16 cellular contexts compared by ENCODE assay signal in genomic region chr21:45460611-45461368, GRCh38. TPM values are rescaled to one million over a fixed set of nuclear protein-coding genes. Genes with fewer than 3 reads are reported as not detected.
DNase-seq lines count a peak whose midpoint lies in the region; ATAC-seq and TF ChIP-seq lines count a peak whose summit lies in the region.
"Had no signal": no experiment of that assay in that cellular context is flagged by ENCODE, and none has a peak within 500 bp of the region (broad histone marks: within the 10 kb centered on the region; RNA-seq: fewer than 3 reads in every experiment).

No MANE protein-coding gene starts in this region.

- no peaks in the 10 kb centered on the region for H4K20me1 ChIP-seq in osteoblast (ENCODE audit: insufficient read depth, low read length)

- BruUV-seq in Panc1 (replicated peaks; lab: Mats Ljungman, UMichigan): no TSS peak

- H3K9ac ChIP-seq in endodermal cell (ENCODE audit: extremely low read depth, low read length, poor library complexity, severe bottlenecking): no peak overlapping the region

- no peak overlapping the region for H3K4me3 Mint-ChIP-seq in endodermal cell
- H3K4me3 Mint-ChIP-seq in stimulated activated naive B cell treated with anti-CD40 and anti-IgM and Interleukin-4, amounts not matched to agents 10 μg/mL and 1 μg/mL and 100 μg/mL, for 72 hours: no peak overlapping the region
- H3K4me3 Mint-ChIP-seq: dendritic cell treated with granulocyte-macrophage colony-stimulating factor and Interleukin-4, amounts not matched to agents 40 ng/mL and 50 ng/mL, for 4 days had no signal

- H2AFZ ChIP-seq in osteoblast (ENCODE audit: low read length): no peak overlapping the region

- H3K4me2 ChIP-seq in osteoblast (ENCODE audit: insufficient read depth, low read length): peak overlapping the region; percentile 18

- H3K36me3 Mint-ChIP-seq in endodermal cell (ENCODE audit: low read depth): peaks cover 41% of the 10 kb centered on the region
- peaks cover 0 to 3% of the 10 kb centered on the region in 2 donors for H3K36me3 Mint-ChIP-seq in stimulated activated naive B cell treated with anti-CD40 and anti-IgM and Interleukin-4, amounts not matched to agents 10 μg/mL and 1 μg/mL and 100 μg/mL, for 72 hours

- H3K4me3 ChIP-seq in Panc1 (ENCODE audit: low read depth in 2 of 2, low read length in 2 of 2) (no peak overlapping the region), endodermal cell (ENCODE audit: low read length) (peak overlapping the region; percentile 54), osteoblast (ENCODE audit: insufficient read depth, low read length) (no peak overlapping the region)
- no peak overlapping the region for H3K4me3 ChIP-seq in effector memory CD4-positive, alpha-beta T cell (ENCODE audit: insufficient read depth, low read depth, low read length, poor library complexity, severe bottlenecking)
- H3K4me3 ChIP-seq: spleen had no signal

- peak; percentile 24; the same call in 1 of the 2 replicates for ATAC-seq in Panc1
- no peak for ATAC-seq in GM18511 (IDR thresholded peaks at IDR 0.05; ENCODE audit: unreplicated experiment)
- no peak for ATAC-seq in stimulated activated naive B cell treated with anti-CD40 and anti-IgM and Interleukin-4, amounts not matched to agents 10 μg/mL and 1 μg/mL and 100 μg/mL, for 72 hours (replicated peaks)

- H3K9me3 ChIP-seq in Panc1 (ENCODE audit: control insufficient read depth, insufficient read depth, low read depth, low read length): no peaks in the 10 kb centered on the region
- peaks cover 35% of the 10 kb centered on the region for H3K9me3 ChIP-seq in endodermal cell (ENCODE audit: control insufficient read depth, low read length)
- H3K9me3 ChIP-seq in osteoblast (ENCODE audit: low read depth, low read length): no peaks in the 10 kb centered on the region
- H3K9me3 ChIP-seq in effector memory CD4-positive, alpha-beta T cell (ENCODE audit: control insufficient read depth, low read length): no peaks in the 10 kb centered on the region

- H3K4me1 ChIP-seq in Panc1 (ENCODE audit: control insufficient read depth, insufficient read depth, low read length) (peaks cover 89% of the 10 kb centered on the region), endodermal cell (ENCODE audit: control insufficient read depth, insufficient read depth, low read length) (no peaks in the 10 kb centered on the region), osteoblast (ENCODE audit: insufficient read depth, low read length) (peaks cover 17% of the 10 kb centered on the region)
- H3K4me1 ChIP-seq in effector memory CD4-positive, alpha-beta T cell (ENCODE audit: control insufficient read depth, insufficient read depth, low read length, poor library complexity, severe bottlenecking): no peaks in the 10 kb centered on the region

- H3K36me3 ChIP-seq in Panc1 (ENCODE audit: control insufficient read depth, insufficient read depth, low read length) (no peaks in the 10 kb centered on the region), endodermal cell (ENCODE audit: control insufficient read depth, insufficient read depth, low read length) (peaks cover 47% of the 10 kb centered on the region), osteoblast (ENCODE audit: insufficient read depth, low read length) (no peaks in the 10 kb centered on the region)
- no peaks in the 10 kb centered on the region for H3K36me3 ChIP-seq in effector memory CD4-positive, alpha-beta T cell (ENCODE audit: control insufficient read depth, insufficient read depth, low read length)
- H3K36me3 ChIP-seq: spleen had no signal

- no peaks in the 10 kb centered on the region for H3K79me2 ChIP-seq in osteoblast (ENCODE audit: insufficient read depth, low read length)

- 97 to 98% methylated on average over 7 to 9 of the region's 9 CpGs for WGBS in endodermal cell (ENCODE audit: insufficient coverage in 1 of 2, insufficient read length in 1 of 2), 2 experiments

- no peaks in the 10 kb centered on the region for H3K27me3 Mint-ChIP-seq in endodermal cell (ENCODE audit: insufficient read depth)
- H3K27me3 Mint-ChIP-seq in stimulated activated naive B cell treated with anti-CD40 and anti-IgM and Interleukin-4, amounts not matched to agents 10 μg/mL and 1 μg/mL and 100 μg/mL, for 72 hours: peaks cover 20 to 22% of the 10 kb centered on the region in 2 donors

- intact Hi-C loops in Panc1 (cut with micrococcal nuclease; ENCODE audit: unreplicated experiment): loop anchor here (10.0 kb wide), 1 partner anchor 46 kb away; no protein-coding TSS in a partner anchor

- no peaks in the 10 kb centered on the region for H3K4me1 Mint-ChIP-seq in endodermal cell
- H3K4me1 Mint-ChIP-seq in stimulated activated naive B cell treated with anti-CD40 and anti-IgM and Interleukin-4, amounts not matched to agents 10 μg/mL and 1 μg/mL and 100 μg/mL, for 72 hours: peaks cover 4 to 8% of the 10 kb centered on the region in 2 donors

- H3K27ac ChIP-seq in C4-2B (peak overlapping the region; percentile 18), Panc1 (ENCODE audit: low read length) (peak overlapping the region; percentile 84), endodermal cell (ENCODE audit: low read depth, low read length) (no peak overlapping the region), osteoblast (ENCODE audit: low read depth, low read length) (peak overlapping the region; percentile 74)
- no peak overlapping the region for H3K27ac ChIP-seq in effector memory CD4-positive, alpha-beta T cell (ENCODE audit: insufficient read depth, low read length, poor library complexity, severe bottlenecking)
- H3K27ac ChIP-seq: spleen had no signal

- TF ChIP-seq CTCF in C4-2B (conservative IDR thresholded peaks at IDR 0.05) (no peak), Panc1 (IDR thresholded peaks at IDR 0.05) (no peak), endodermal cell (conservative IDR thresholded peaks at IDR 0.05) (no peak), osteoblast (IDR thresholded peaks at IDR 0.05; ENCODE audit: extremely low read depth, low read depth, low read length) (no peak)

- CTCF ChIA-PET in Panc1 (lab: Charles Lee): no interaction called here

- POLR2A ChIA-PET in Panc1 (lab: Charles Lee): no interaction called here

- peak overlapping the region; percentile 48 for H3K27ac Mint-ChIP-seq in endodermal cell
- H3K27ac Mint-ChIP-seq in stimulated activated naive B cell treated with anti-CD40 and anti-IgM and Interleukin-4, amounts not matched to agents 10 μg/mL and 1 μg/mL and 100 μg/mL, for 72 hours: no peak overlapping the region
- H3K27ac Mint-ChIP-seq: activated T-helper 2 cell treated with anti-CD3 and anti-CD28 coated beads, Interferon-gamma antibody, Interleukin-2, Interleukin-4, amounts not matched to agents 10 μg/mL and 5 μg/mL and 100 μg/mL, durations not matched to agents 14 hours and 24 hours and 36 hours; dendritic cell treated with granulocyte-macrophage colony-stimulating factor and Interleukin-4, amounts not matched to agents 40 ng/mL and 50 ng/mL, for 4 days; IgD-negative memory B cell had no signal

- H3K9me3 Mint-ChIP-seq in endodermal cell: peaks cover 21% of the 10 kb centered on the region
- H3K9me3 Mint-ChIP-seq in stimulated activated naive B cell treated with anti-CD40 and anti-IgM and Interleukin-4, amounts not matched to agents 10 μg/mL and 1 μg/mL and 100 μg/mL, for 72 hours: peaks cover 14 to 16% of the 10 kb centered on the region in 2 donors
- H3K9me3 Mint-ChIP-seq: activated T-helper 2 cell treated with anti-CD3 and anti-CD28 coated beads, Interferon-gamma antibody, Interleukin-2, Interleukin-4, amounts not matched to agents 10 μg/mL and 5 μg/mL and 100 μg/mL, durations not matched to agents 14 hours and 24 hours and 36 hours had no signal

- no peak for DNase-seq in Panc1 (ENCODE audit: low read depth, low spot score)
- no peak for DNase-seq in endodermal cell
- DNase-seq in osteoblast (ENCODE audit: insufficient read length, low spot score, missing footprints): peak; percentile 99
- DNase-seq in NOMO-1 treated with dmso at 0.1 percent for 144 hours (lab: John Stamatoyannopoulos, UW; ENCODE audit: unreplicated experiment): no peak
- no peak for DNase-seq in effector memory CD4-positive, alpha-beta T cell
- no peak for DNase-seq in stimulated activated naive B cell treated with anti-CD40 and anti-IgM and Interleukin-4, amounts not matched to agents 10 μg/mL and 1 μg/mL and 100 μg/mL, for 72 hours
- DNase-seq: activated CD4-positive, CD25-positive, alpha-beta regulatory T cell; hypothalamus; NCI-H2171; stimulated activated CD8-positive, alpha-beta memory T cell treated with anti-CD3 and anti-CD28 coated beads, Interleukin-4, amount 100 ng/mL, for 48 hours had no signal

- H3K27me3 ChIP-seq in Panc1 (ENCODE audit: control insufficient read depth, insufficient read depth, low read length) (no peaks in the 10 kb centered on the region), endodermal cell (ENCODE audit: control insufficient read depth, insufficient read depth, low read length, poor library complexity, severe bottlenecking) (no peaks in the 10 kb centered on the region), osteoblast (ENCODE audit: insufficient read depth, low read length) (peaks cover 4% of the 10 kb centered on the region)
- H3K27me3 ChIP-seq in effector memory CD4-positive, alpha-beta T cell (replicated peaks; ENCODE audit: control insufficient read depth, insufficient read depth, low read length, poor library complexity, severe bottlenecking): no peaks in the 10 kb centered on the region

- in situ Hi-C loops in Panc1 (cut with HindIII; ENCODE audit: low pct_unique_long_range_greater_than_20kb, low sequenced_read_pairs): no loop called here

RNA-seq across cellular contexts. Expression of gene COL18A1, which starts 55.8 kb away (rescaled TPM):
- total RNA-seq in Panc1 (2021; ENCODE audit: unreplicated experiment) (676 TPM), endodermal cell (100 to 1,000 TPM; 332 to 398 TPM), osteoblast (8.3 and 8.8 TPM in 2 replicates)
- polyA plus RNA-seq in Panc1 (2012; ENCODE audit: insufficient read length): 1,186 TPM
- 216 TPM for polyA plus RNA-seq in endodermal cell (2013, experiment 1 of 2)
- polyA plus RNA-seq in endodermal cell (2013, experiment 2 of 2): 213 TPM

Comparison
In these comparisons a context has a peak if more than half of its experiments do, and no peak if none do; other contexts are left out.
1. H3K27ac ChIP-seq: peak in C4-2B (single experiment), Panc1 (single experiment) and osteoblast (single experiment); none in endodermal cell (single experiment) and effector memory CD4-positive, alpha-beta T cell (single experiment).
2. RNA of gene COL18A1, which starts 55.8 kb away (total RNA-seq): 676 TPM in Panc1 (single experiment) and 332 to 398 TPM in endodermal cell; 8.3 to 8.8 TPM in osteoblast; every median in the first group is over 10 times any median in the second.